ENCODE assay signal across 1 cellular context in genomic region chr4:37439809-37440518, GRCh38.
TF ChIP-seq lines count a peak whose summit lies in the region.

No MANE protein-coding gene starts in this region.

TF ChIP-seq in GM12878, 131 proteins besides CTCF, POLR2A, EP300 and RAD21 (continued from another document):
- no peak for TF ChIP-seq ZNF24 (IDR thresholded peaks at IDR 0.05)
- no peak for TF ChIP-seq RAD51 (IDR thresholded peaks at IDR 0.05)
- no peak for TF ChIP-seq BCL11A (IDR thresholded peaks at IDR 0.05; ENCODE audit: low read depth, low read length)
- TF ChIP-seq GATAD2B (conservative IDR thresholded peaks at IDR 0.05; ENCODE audit: low read depth) = no peak
- TF ChIP-seq USF2 (IDR thresholded peaks at IDR 0.05; ENCODE audit: borderline replicate concordance, low read depth, low read length) = no peak
- TF ChIP-seq NBN (IDR thresholded peaks at IDR 0.05) = no peak
- no peak for TF ChIP-seq TARDBP (IDR thresholded peaks at IDR 0.05; ENCODE audit: borderline replicate concordance)
- no peak for TF ChIP-seq IRF4 (IDR thresholded peaks at IDR 0.05; ENCODE audit: low read depth, low read length)
- TF ChIP-seq ZNF217 (IDR thresholded peaks at IDR 0.05) = no peak
- TF ChIP-seq ZBTB33 (IDR thresholded peaks at IDR 0.05) = no peak
- no peak for TF ChIP-seq POU2F2 (IDR thresholded peaks at IDR 0.05; ENCODE audit: borderline replicate concordance, low read depth, low read length)
- no peak for TF ChIP-seq NFXL1 (IDR thresholded peaks at IDR 0.05; ENCODE audit: borderline replicate concordance)
- TF ChIP-seq ATF3 (IDR thresholded peaks at IDR 0.05; ENCODE audit: borderline replicate concordance, extremely low read depth, low read depth, low read length) = no peak
- no peak for TF ChIP-seq BCLAF1 (IDR thresholded peaks at IDR 0.05)
- TF ChIP-seq HDAC2 (IDR thresholded peaks at IDR 0.05) = no peak
- TF ChIP-seq ATF2 (IDR thresholded peaks at IDR 0.05; ENCODE audit: low read length) = no peak
